9 cellular contexts compared by ENCODE assay signal in genomic region chr10:91043173-91043910, GRCh38.
A peak's percentile ranks its signal among the peaks of the same experiment; 100 is the strongest.
DNase-seq lines count a peak whose midpoint lies in the region; ATAC-seq and TF ChIP-seq lines count a peak whose summit lies in the region.
"Had no signal": no experiment of that assay in that cellular context is flagged by ENCODE, and none has a peak within 500 bp of the region (broad histone marks: within the 10 kb centered on the region; RNA-seq: fewer than 3 reads in every experiment).

No MANE protein-coding gene starts in this region.

- no peaks in the 10 kb centered on the region for H3K36me3 Mint-ChIP-seq in HFFc6 (ENCODE audit: low read depth)
- no peaks in the 10 kb centered on the region for H3K36me3 Mint-ChIP-seq in activated CD8-positive, alpha-beta T cell treated with anti-CD3 and anti-CD28 coated beads for 36 hours (ENCODE audit: low read depth)

- DNase-seq in AG09319 (ENCODE audit: extremely low read depth, low read depth) (no peak), HFFc6 (peak; percentile 19), adipocyte (ENCODE audit: low read depth) (peak; percentile 66), iris pigment epithelial cell (ENCODE audit: low read depth) (peak; percentile 41), NCI-H774 (lab: John Stamatoyannopoulos, UW) (no peak), germinal center (ENCODE audit: low spot score) (no peak)
- no peak for DNase-seq in activated CD8-positive, alpha-beta T cell treated with anti-CD3 and anti-CD28 coated beads for 36 hours

- H3K36me3 ChIP-seq in adipocyte (ENCODE audit: control insufficient read depth, insufficient read depth, low read length, severe bottlenecking), result no peaks in the 10 kb centered on the region

- H3K27me3 Mint-ChIP-seq in HFFc6 (ENCODE audit: insufficient read depth), result peaks cover 28% of the 10 kb centered on the region
- H3K27me3 Mint-ChIP-seq in activated CD8-positive, alpha-beta T cell treated with anti-CD3 and anti-CD28 coated beads for 36 hours, result peaks cover 3% of the 10 kb centered on the region

- H3K4me1 ChIP-seq in adipocyte (ENCODE audit: control insufficient read depth, insufficient read depth, low read length), result peaks cover 18% of the 10 kb centered on the region

- H3K4me1 Mint-ChIP-seq in HFFc6 (ENCODE audit: low read depth), result no peaks in the 10 kb centered on the region
- H3K4me1 Mint-ChIP-seq in activated CD8-positive, alpha-beta T cell treated with anti-CD3 and anti-CD28 coated beads for 36 hours (ENCODE audit: low read depth), result no peaks in the 10 kb centered on the region

- peak; percentile 35 for TF ChIP-seq CTCF in AG09319 (IDR thresholded peaks at IDR 0.05; ENCODE audit: low read depth, low read length)
- peak; percentile 74 for TF ChIP-seq CTCF in HFFc6 (IDR thresholded peaks at IDR 0.05)
- no peak for TF ChIP-seq CTCF in activated CD8-positive, alpha-beta T cell treated with anti-CD3 and anti-CD28 coated beads for 36 hours (IDR thresholded peaks at IDR 0.05)

- peaks cover 3% of the 10 kb centered on the region for H3K27me3 ChIP-seq in adipocyte (replicated peaks; ENCODE audit: control insufficient read depth, insufficient read depth, low read length)

- no peak overlapping the region for H3K4me3 ChIP-seq in adipocyte (ENCODE audit: low read length)

- H3K9ac ChIP-seq in adipocyte (ENCODE audit: low read length), result no peak overlapping the region

- CTCF ChIA-PET in activated CD8-positive, alpha-beta T cell treated with anti-CD3 and anti-CD28 coated beads for 36 hours (lab: Charles Lee), result interaction anchor here (0.6 to 5.7 kb wide), 5 partner anchors 11 to 256 kb away, joined by 3 to 31 read pairs (median 3); no protein-coding TSS in a partner anchor

- H3K27ac Mint-ChIP-seq in HFFc6, result no peak overlapping the region
- no peak overlapping the region for H3K27ac Mint-ChIP-seq in activated CD8-positive, alpha-beta T cell treated with anti-CD3 and anti-CD28 coated beads for 36 hours
- H3K27ac Mint-ChIP-seq: dendritic cell treated with granulocyte-macrophage colony-stimulating factor and Interleukin-4, amounts not matched to agents 40 ng/mL and 50 ng/mL, for 4 days had no signal

- no peaks in the 10 kb centered on the region for H3K9me3 Mint-ChIP-seq in HFFc6
- no peaks in the 10 kb centered on the region for H3K9me3 Mint-ChIP-seq in activated CD8-positive, alpha-beta T cell treated with anti-CD3 and anti-CD28 coated beads for 36 hours
- H3K9me3 Mint-ChIP-seq: dendritic cell treated with granulocyte-macrophage colony-stimulating factor and Interleukin-4, amounts not matched to agents 40 ng/mL and 50 ng/mL, for 4 days had no signal

- intact Hi-C loops in activated CD8-positive, alpha-beta T cell treated with anti-CD3 and anti-CD28 coated beads for 36 hours (cut with micrococcal nuclease), result no loop called here

- no peak overlapping the region for H3K4me3 Mint-ChIP-seq in HFFc6
- H3K4me3 Mint-ChIP-seq in activated CD8-positive, alpha-beta T cell treated with anti-CD3 and anti-CD28 coated beads for 36 hours, result no peak overlapping the region
- H3K4me3 Mint-ChIP-seq: dendritic cell treated with granulocyte-macrophage colony-stimulating factor and Interleukin-4, amounts not matched to agents 40 ng/mL and 50 ng/mL, for 4 days had no signal

- POLR2A ChIA-PET in activated CD8-positive, alpha-beta T cell treated with anti-CD3 and anti-CD28 coated beads for 36 hours (lab: Charles Lee), result no interaction called here

- H3K9me3 ChIP-seq in adipocyte (ENCODE audit: control insufficient read depth, low read length), result no peaks in the 10 kb centered on the region

- ATAC-seq in activated CD8-positive, alpha-beta T cell treated with anti-CD3 and anti-CD28 coated beads for 36 hours, result no peak
- ATAC-seq in HG02840 (IDR thresholded peaks at IDR 0.05; ENCODE audit: low FRiP score, unreplicated experiment), result no peak

Comparison
In these comparisons a context has a peak if more than half of its experiments do, and no peak if none do; other contexts are left out.
1. DNase-seq: peak in HFFc6 (single experiment), adipocyte (single experiment) and iris pigment epithelial cell (single experiment); none in AG09319 (single experiment), NCI-H774 (single experiment), germinal center (single experiment) and activated CD8-positive, alpha-beta T cell treated with anti-CD3 and anti-CD28 coated beads for 36 hours (single experiment).